ENCODE assay signal across 20 cellular contexts in genomic region chr12:87283111-87283510, GRCh38.
DNase-seq lines count a peak whose midpoint lies in the region; ATAC-seq and FAIRE-seq lines count a peak whose summit lies in the region.
"Had no signal": no experiment of that assay in that cellular context is flagged by ENCODE, and none has a peak within 500 bp of the region (broad histone marks: within the 10 kb centered on the region; RNA-seq: fewer than 3 reads in every experiment).

No MANE protein-coding gene starts in this region.

- no peaks in the 10 kb centered on the region for H3K27me3 Mint-ChIP-seq in memory B cell
- H3K27me3 Mint-ChIP-seq: B cell; CD4-positive, alpha-beta T cell; CD8-positive, alpha-beta memory T cell had no signal

- peaks cover 5% of the 10 kb centered on the region for H3K4me1 Mint-ChIP-seq in memory B cell
- H3K4me1 Mint-ChIP-seq: CD8-positive, alpha-beta memory T cell had no signal

- H3K4me3 Mint-ChIP-seq in memory B cell: no peak overlapping the region
- H3K4me3 Mint-ChIP-seq: B cell; CD14-positive monocyte; CD4-positive, alpha-beta T cell; CD8-positive, alpha-beta memory T cell had no signal

- no peaks in the 10 kb centered on the region for H3K36me3 Mint-ChIP-seq in memory B cell
- H3K36me3 Mint-ChIP-seq: CD14-positive monocyte; CD8-positive, alpha-beta memory T cell had no signal

- H3K27ac Mint-ChIP-seq in memory B cell: peak overlapping the region; percentile 5
- H3K27ac Mint-ChIP-seq: B cell; CD14-positive monocyte; CD4-positive, alpha-beta T cell; CD8-positive, alpha-beta memory T cell had no signal

- no peak for FAIRE-seq in frontal cortex (lab: Jason Lieb, UNC)
- FAIRE-seq: A204.1, D721Med, G401.6, GM12892, H1 had no signal

- no peaks in the 10 kb centered on the region for H3K9me3 Mint-ChIP-seq in memory B cell

- DNase-seq in DMS 273 (lab: John Stamatoyannopoulos, UW; ENCODE audit: unreplicated experiment) (peak; percentile 1), DMS 273 treated with DMSO at 0.1 percent for 48 hours (lab: John Stamatoyannopoulos, UW) (no peak), NCI-H82 treated with DMSO at 0.1 percent for 48 hours (lab: John Stamatoyannopoulos, UW; ENCODE audit: unreplicated experiment) (peak; percentile 61), memory B cell (ENCODE audit: low spot score in 2 of 2) (no peak), frontal cortex (ENCODE audit: low spot score in 2 of 2) (no peak)
- DNase-seq: CD4-positive, alpha-beta T cell; CD8-positive, alpha-beta memory T cell; DMS153; DND-41; GM23248; H7; HCEC 1CT had no signal

- no peak for ATAC-seq in memory B cell (ENCODE audit: low read depth)
- no peak for ATAC-seq in GM21576 (IDR thresholded peaks at IDR 0.05; ENCODE audit: unreplicated experiment)

Comparison
In these comparisons a context has a peak if more than half of its experiments do, and no peak if none do; other contexts are left out.
1. DNase-seq: peak in DMS 273 (single experiment) and NCI-H82 treated with DMSO at 0.1 percent for 48 hours (single experiment); none in DMS 273 treated with DMSO at 0.1 percent for 48 hours (single experiment), memory B cell (0 of 2) and frontal cortex (0 of 2).